Comparison of ENCODE assay signal across 13 cellular contexts in genomic region chr19:38790507-38791403, GRCh38. TPM values are rescaled to one million over a fixed set of nuclear protein-coding genes. Genes with fewer than 3 reads are reported as not detected.
"Had no signal": no experiment of that assay in that cellular context is flagged by ENCODE, and none has a peak within 500 bp of the region (broad histone marks: within the 10 kb centered on the region; RNA-seq: fewer than 3 reads in every experiment).

No MANE protein-coding gene starts in this region.

RNA-seq across cellular contexts. Expression of gene LGALS7B, which starts 1.8 kb away (rescaled TPM):
- total RNA-seq: activated CD4-positive, alpha-beta memory T cell treated with anti-CD3 and anti-CD28 coated beads for 36 hours; activated CD4-positive, alpha-beta T cell treated with anti-CD3 and anti-CD28 coated beads for 36 hours; activated CD8-positive, alpha-beta memory T cell treated with anti-CD3 and anti-CD28 coated beads, Interleukin-2, amount 10 ng/mL, durations not matched to agents 7 days and 5 days; activated naive CD4-positive, alpha-beta T cell treated with anti-CD3 and anti-CD28 coated beads for 36 hours; activated T-helper 2 cell treated with anti-CD3 and anti-CD28 coated beads, Interferon-gamma antibody, Interleukin-2, Interleukin-4, amounts not matched to agents 10 μg/mL and 5 μg/mL and 100 μg/mL, durations not matched to agents 14 hours and 24 hours and 36 hours; ascending aorta; cardiac muscle cell; kidney epithelial cell; neural crest cell; osteocyte; pulmonary artery endothelial cell; SJCRH30; T-helper 17 cell had no signal
- polyA plus RNA-seq: cardiac muscle cell had no signal

RNA-seq across cellular contexts. Expression of gene LGALS7, which starts 17.4 kb away (rescaled TPM):
- total RNA-seq: activated CD4-positive, alpha-beta memory T cell treated with anti-CD3 and anti-CD28 coated beads for 36 hours; activated CD4-positive, alpha-beta T cell treated with anti-CD3 and anti-CD28 coated beads for 36 hours; activated CD8-positive, alpha-beta memory T cell treated with anti-CD3 and anti-CD28 coated beads, Interleukin-2, amount 10 ng/mL, durations not matched to agents 7 days and 5 days; activated naive CD4-positive, alpha-beta T cell treated with anti-CD3 and anti-CD28 coated beads for 36 hours; activated T-helper 2 cell treated with anti-CD3 and anti-CD28 coated beads, Interferon-gamma antibody, Interleukin-2, Interleukin-4, amounts not matched to agents 10 μg/mL and 5 μg/mL and 100 μg/mL, durations not matched to agents 14 hours and 24 hours and 36 hours; ascending aorta; cardiac muscle cell; kidney epithelial cell; neural crest cell; osteocyte; pulmonary artery endothelial cell; T-helper 17 cell had no signal
- polyA plus RNA-seq: cardiac muscle cell had no signal

RNA-seq across cellular contexts. Expression of gene LGALS4, which starts 22.0 kb away (rescaled TPM):
- total RNA-seq: activated naive CD4-positive, alpha-beta T cell treated with anti-CD3 and anti-CD28 coated beads for 36 hours; ascending aorta; kidney epithelial cell; osteocyte; pulmonary artery endothelial cell had no signal

RNA-seq across cellular contexts. Expression of gene CAPN12, which starts 46.5 kb away (rescaled TPM):
- total RNA-seq: ascending aorta, neural crest cell, osteocyte, SJCRH30 had no signal
